Comparison of ENCODE assay signal across 10 cellular contexts in genomic region chr12:104578453-104578852, GRCh38.
DNase-seq lines count a peak whose midpoint lies in the region; ATAC-seq lines count a peak whose summit lies in the region.
"Had no signal": no experiment of that assay in that cellular context is flagged by ENCODE, and none has a peak within 500 bp of the region (broad histone marks: within the 10 kb centered on the region; RNA-seq: fewer than 3 reads in every experiment).

No MANE protein-coding gene starts in this region.

- peak; percentile 97 for DNase-seq in ELR (ENCODE audit: low read depth)
- DNase-seq in iris pigment epithelial cell (ENCODE audit: low read depth), result peak; percentile 89
- DNase-seq in NCI-H146 (lab: John Stamatoyannopoulos, UW), result no peak
- DNase-seq in cortex of kidney (lab: John Stamatoyannopoulos, UW), result no peak
- no peak for DNase-seq in NCI-H1436 (lab: John Stamatoyannopoulos, UW)
- DNase-seq: activated effector memory CD4-positive, alpha-beta T cell treated with anti-CD3 and anti-CD28 coated beads, Interleukin-2, amount 50 U/mL, for 16 hours; NCI-H187 treated with DMSO at 0.1 percent for 48 hours had no signal

- H3K4me3 ChIP-seq in ACC112 (ENCODE audit: low read depth, low read length), result peak overlapping the region; percentile 18; the same call in 1 of the 2 replicates

- H3K4me1 Mint-ChIP-seq in activated T-helper 17 cell treated with anti-CD3 and anti-CD28 coated beads, Interleukin-2, amount 50 U/mL, for 72 hours, result peaks cover 57% of the 10 kb centered on the region

- no peaks in the 10 kb centered on the region for H3K27me3 Mint-ChIP-seq in activated T-helper 17 cell treated with anti-CD3 and anti-CD28 coated beads, Interleukin-2, amount 50 U/mL, for 72 hours

- H3K27me3 ChIP-seq in ACC112 (ENCODE audit: insufficient read depth, low read length), result no peaks in the 10 kb centered on the region

- peak overlapping the region; percentile 38 for H3K27ac ChIP-seq in ACC112 (ENCODE audit: low read depth, low read length)

- H3K4me1 ChIP-seq in ACC112 (ENCODE audit: control insufficient read depth, insufficient read depth, low read length, unreplicated experiment), result peaks cover 33% of the 10 kb centered on the region

- peak; percentile 79 for ATAC-seq in activated T-helper 17 cell treated with anti-CD3 and anti-CD28 coated beads, Interleukin-2, amount 50 U/mL, for 72 hours (replicated peaks)
- no peak for ATAC-seq in HG03520 (IDR thresholded peaks at IDR 0.05; ENCODE audit: unreplicated experiment)

- no peak overlapping the region for H2AFZ ChIP-seq in ACC112 (ENCODE audit: low read length, unreplicated experiment)

- H3K79me2 ChIP-seq in ACC112 (ENCODE audit: control insufficient read depth, insufficient read depth, low read length, unreplicated experiment), result peaks cover 10% of the 10 kb centered on the region

- peak overlapping the region; percentile 45 for H3K4me3 Mint-ChIP-seq in activated T-helper 17 cell treated with anti-CD3 and anti-CD28 coated beads, Interleukin-2, amount 50 U/mL, for 72 hours

- no peaks in the 10 kb centered on the region for H3K36me3 ChIP-seq in ACC112 (ENCODE audit: insufficient read depth, low read length)

- no peaks in the 10 kb centered on the region for H3K36me3 Mint-ChIP-seq in activated T-helper 17 cell treated with anti-CD3 and anti-CD28 coated beads, Interleukin-2, amount 50 U/mL, for 72 hours (ENCODE audit: low read depth)

- H3K27ac Mint-ChIP-seq in activated T-helper 17 cell treated with anti-CD3 and anti-CD28 coated beads, Interleukin-2, amount 50 U/mL, for 72 hours, result peak overlapping the region; percentile 39

- H3K9me3 Mint-ChIP-seq in activated T-helper 17 cell treated with anti-CD3 and anti-CD28 coated beads, Interleukin-2, amount 50 U/mL, for 72 hours, result no peaks in the 10 kb centered on the region

Comparison
In these comparisons a context has a peak if more than half of its experiments do, and no peak if none do; other contexts are left out.
1. DNase-seq: peak in ELR (single experiment) and iris pigment epithelial cell (single experiment); none in NCI-H146 (single experiment), cortex of kidney (single experiment) and NCI-H1436 (single experiment).